In genomic region chr21:42161957-42162681, GRCh38 we compare ENCODE assay signal across 14 cellular contexts. TPM values are rescaled to one million over a fixed set of nuclear protein-coding genes. Genes with fewer than 3 reads are reported as not detected.
DNase-seq lines count a peak whose midpoint lies in the region; ATAC-seq and TF ChIP-seq lines count a peak whose summit lies in the region.
"Had no signal": no experiment of that assay in that cellular context is flagged by ENCODE, and none has a peak within 500 bp of the region (broad histone marks: within the 10 kb centered on the region; RNA-seq: fewer than 3 reads in every experiment).

No MANE protein-coding gene starts in this region.

- no peaks in the 10 kb centered on the region for H3K27me3 Mint-ChIP-seq in activated T-helper 17 cell treated with anti-CD3 and anti-CD28 coated beads, Interleukin-2, amount 50 U/mL, for 72 hours

- no peaks in the 10 kb centered on the region for H3K36me3 Mint-ChIP-seq in activated T-helper 17 cell treated with anti-CD3 and anti-CD28 coated beads, Interleukin-2, amount 50 U/mL, for 72 hours (ENCODE audit: low read depth)

- H3K9me2 ChIP-seq in GM23248 (ENCODE audit: insufficient read depth): no peaks in the 10 kb centered on the region

- 77 to 79% methylated on average over 7 to 15 of the region's 15 CpGs for WGBS in mesodermal cell (ENCODE audit: insufficient coverage in 2 of 2), 2 experiments
- 63% methylated on average over 11 to 15 of the region's 15 CpGs for WGBS in GM23248 (ENCODE audit: low coverage in 1 of 2, low lambda C conversion rate in 2 of 2, missing lambda C conversion rate in 2 of 2), 2 experiments

- peak; percentile 53 for ATAC-seq in activated T-helper 17 cell treated with anti-CD3 and anti-CD28 coated beads, Interleukin-2, amount 50 U/mL, for 72 hours (replicated peaks)
- no peak for ATAC-seq in HG02610 (IDR thresholded peaks at IDR 0.05; ENCODE audit: unreplicated experiment)

- H3K9ac ChIP-seq in GM23248: no peak overlapping the region
- H3K9ac ChIP-seq: KMS-11 had no signal

- H3K27me3 ChIP-seq in GM23248 (replicated peaks; ENCODE audit: insufficient read depth): peaks cover 6% of the 10 kb centered on the region; the same call in 1 of the 2 replicates

- TF ChIP-seq CTCF in GM13977 (IDR thresholded peaks at IDR 0.05; ENCODE audit: extremely low read depth, insufficient read depth, missing control alignments): no peak

- H3K4me3 Mint-ChIP-seq in activated T-helper 17 cell treated with anti-CD3 and anti-CD28 coated beads, Interleukin-2, amount 50 U/mL, for 72 hours: no peak overlapping the region
- H3K4me3 Mint-ChIP-seq: activated T-cell treated with anti-CD3 and anti-CD28 coated beads, Interleukin-2, amount 50 U/mL, for 4 hours had no signal

- DNase-seq in A172 (ENCODE audit: low spot score) (peak; percentile 18), GM13977 (ENCODE audit: low spot score) (peak; percentile 9), NCI-H748 treated with DMSO at 0.1 percent for 48 hours (lab: John Stamatoyannopoulos, UW) (no peak), GM23248 (no peak), NCI-H2171 treated with DMSO at 0.1 percent for 48 hours (lab: John Stamatoyannopoulos, UW) (no peak)
- DNase-seq: activated T-cell treated with anti-CD3 and anti-CD28 coated beads, Interleukin-2, amount 50 U/mL, for 4 hours; COR-L47; hippocampal formation; NCI-H510A treated with DMSO at 0.1 percent for 48 hours had no signal

- peaks cover 16% of the 10 kb centered on the region for H3K4me1 Mint-ChIP-seq in activated T-helper 17 cell treated with anti-CD3 and anti-CD28 coated beads, Interleukin-2, amount 50 U/mL, for 72 hours

- H3K27ac Mint-ChIP-seq in activated T-helper 17 cell treated with anti-CD3 and anti-CD28 coated beads, Interleukin-2, amount 50 U/mL, for 72 hours: no peak overlapping the region

- peak overlapping the region; percentile 43 for H3K27ac ChIP-seq in mesodermal cell (ENCODE audit: low read depth, low read length, severe bottlenecking)
- H3K27ac ChIP-seq in GM23248: no peak overlapping the region
- H3K27ac ChIP-seq: KMS-11, SK-N-MC had no signal

- H3F3A ChIP-seq in GM23248 (ENCODE audit: insufficient read depth): no peaks in the 10 kb centered on the region

- no peaks in the 10 kb centered on the region for H3K4me1 ChIP-seq in mesodermal cell (ENCODE audit: control insufficient read depth, insufficient read depth, low read length, poor library complexity, severe bottlenecking)
- H3K4me1 ChIP-seq in GM23248 (ENCODE audit: insufficient read depth): no peaks in the 10 kb centered on the region

- H2AFZ ChIP-seq in GM23248: no peak overlapping the region

- H3K4me3 ChIP-seq in mesodermal cell (ENCODE audit: extremely low read depth, insufficient read depth, low read length, poor library complexity, severe bottlenecking): no peak overlapping the region
- no peak overlapping the region for H3K4me3 ChIP-seq in GM23248
- H3K4me3 ChIP-seq: SK-N-MC had no signal

- H3K9me3 Mint-ChIP-seq in activated T-helper 17 cell treated with anti-CD3 and anti-CD28 coated beads, Interleukin-2, amount 50 U/mL, for 72 hours: no peaks in the 10 kb centered on the region
- H3K9me3 Mint-ChIP-seq: activated T-cell treated with anti-CD3 and anti-CD28 coated beads, Interleukin-2, amount 50 U/mL, for 4 hours had no signal

- H3K9me3 ChIP-seq in mesodermal cell (ENCODE audit: control insufficient read depth, low read length) (no peaks in the 10 kb centered on the region), GM23248 (ENCODE audit: low read depth) (no peaks in the 10 kb centered on the region)

- H3K4me2 ChIP-seq in GM23248 (ENCODE audit: unreplicated experiment): no peak overlapping the region
- H3K4me2 ChIP-seq: KMS-11 had no signal

- H4K20me1 ChIP-seq in GM23248 (ENCODE audit: insufficient read depth): no peaks in the 10 kb centered on the region

- in situ Hi-C loops in GM13977 (cut with MboI; ENCODE audit: low pct_unique_long_range_greater_than_20kb, low sequenced_read_pairs, unreplicated experiment) (no loop called here), GM23248 (cut with MboI) (loop anchor here (25.0 kb wide), 1 partner anchor 650 kb away; no protein-coding TSS in a partner anchor)

- H3K36me3 ChIP-seq in mesodermal cell (ENCODE audit: control insufficient read depth, insufficient read depth, low read length) (no peaks in the 10 kb centered on the region), GM23248 (ENCODE audit: low read depth) (no peaks in the 10 kb centered on the region)

- no peaks in the 10 kb centered on the region for H3K79me2 ChIP-seq in GM23248 (ENCODE audit: insufficient read depth)

RNA-seq across cellular contexts. Expression of gene ABCG1, which starts 56.8 kb away (rescaled TPM):
- total RNA-seq in A172 (2014; rRNA removed; shearing (Covaris generic)): 2.5 and 2.9 TPM in 2 replicates
- total RNA-seq in activated T-helper 17 cell treated with anti-CD3 and anti-CD28 coated beads, Interleukin-2, amount 50 U/mL, for 72 hours: 1 to 10 TPM; 3.1 to 8.2 TPM
- polyA plus RNA-seq in mesodermal cell (2013, experiment 1 of 2): 3.7 TPM
- 2.4 TPM for polyA plus RNA-seq in mesodermal cell (2013, experiment 2 of 2)
- not detected in 2 replicates for total RNA-seq in GM23248 (2014; rRNA removed; shearing (Covaris generic))
- polyA plus RNA-seq in GM23248 (2016; fragmentation: Nextera tagmentation; extraction: Ambion mirVana): 0.08 TPM in 1 of 2 replicates, not detected in the other

Comparison
In these comparisons a context has a peak if more than half of its experiments do, and no peak if none do; other contexts are left out.
1. DNase-seq: peak in A172 (single experiment) and GM13977 (single experiment); none in NCI-H748 treated with DMSO at 0.1 percent for 48 hours (single experiment), GM23248 (single experiment) and NCI-H2171 treated with DMSO at 0.1 percent for 48 hours (single experiment).